In genomic region chr17:37698132-37698615, GRCh38 we compare ENCODE assay signal across 1 cellular context.
A peak's percentile ranks its signal among the peaks of the same experiment; 100 is the strongest.
TF ChIP-seq lines count a peak whose summit lies in the region.

No MANE protein-coding gene starts in this region.

TF ChIP-seq in HepG2, 621 proteins besides CTCF, POLR2A, EP300 and RAD21 (continued from another document and continues in another):
- TF ChIP-seq ZNF407 (CRISPR knock-in tag; IDR thresholded peaks at IDR 0.05; ENCODE audit: not compliant biosample characterization), result no peak
- peak; percentile 68; the same call in 1 of the 2 replicates for TF ChIP-seq ZNF503 (CRISPR knock-in tag; IDR thresholded peaks at IDR 0.05)
- TF ChIP-seq HMG20B (CRISPR knock-in tag; conservative IDR thresholded peaks at IDR 0.05), result peak; percentile 76; the same call in 1 of the 2 replicates
- no peak for TF ChIP-seq NR1H2 (CRISPR knock-in tag; IDR thresholded peaks at IDR 0.05; ENCODE audit: borderline replicate concordance, low read depth)
- TF ChIP-seq SP5 (CRISPR knock-in tag; IDR thresholded peaks at IDR 0.05; ENCODE audit: borderline replicate concordance, low read depth), result 0 out of 2 replicates have a peak, but pooled peaks have one; percentile 30
- peak; percentile 93 for TF ChIP-seq HDAC2 (CRISPR knock-in tag; IDR thresholded peaks at IDR 0.05)
- TF ChIP-seq ZNF83 (CRISPR knock-in tag; IDR thresholded peaks at IDR 0.05; ENCODE audit: borderline replicate concordance), result no peak
- no peak for TF ChIP-seq EEA1 (CRISPR knock-in tag; IDR thresholded peaks at IDR 0.05; ENCODE audit: borderline replicate concordance)
- peak; percentile 79 for TF ChIP-seq SIX4 (CRISPR knock-in tag; IDR thresholded peaks at IDR 0.05)
- TF ChIP-seq YEATS2 (CRISPR knock-in tag; IDR thresholded peaks at IDR 0.05; ENCODE audit: borderline replicate concordance), result no peak
- no peak for TF ChIP-seq ZNF350 (CRISPR knock-in tag; IDR thresholded peaks at IDR 0.05; ENCODE audit: borderline replicate concordance, low read depth)
- TF ChIP-seq GMEB1 (CRISPR knock-in tag; IDR thresholded peaks at IDR 0.05; ENCODE audit: borderline replicate concordance), result peak; percentile 52; the same call in 1 of the 2 replicates
- TF ChIP-seq HES4 (CRISPR knock-in tag; IDR thresholded peaks at IDR 0.05; ENCODE audit: borderline replicate concordance), result no peak
- no peak for TF ChIP-seq ZBTB42 (CRISPR knock-in tag; IDR thresholded peaks at IDR 0.05)
- no peak for TF ChIP-seq DRAP1 (CRISPR knock-in tag; IDR thresholded peaks at IDR 0.05)
- TF ChIP-seq ARID3A (IDR thresholded peaks at IDR 0.05; ENCODE audit: low read depth, low read length), result no peak
- TF ChIP-seq SRSF4 (IDR thresholded peaks at IDR 0.05; ENCODE audit: low read depth, low read length, poor library complexity, severe bottlenecking), result no peak
- TF ChIP-seq ARHGAP35 (CRISPR knock-in tag; IDR thresholded peaks at IDR 0.05; ENCODE audit: borderline replicate concordance), result no peak
- no peak for TF ChIP-seq THAP7 (CRISPR knock-in tag; IDR thresholded peaks at IDR 0.05)
- TF ChIP-seq FUBP1 (CRISPR knock-in tag; IDR thresholded peaks at IDR 0.05; ENCODE audit: borderline replicate concordance), result no peak
- TF ChIP-seq ZBTB20 (CRISPR knock-in tag; IDR thresholded peaks at IDR 0.05; ENCODE audit: borderline replicate concordance, low read depth), result peak; percentile 64; the same call in 1 of the 2 replicates
- TF ChIP-seq SP2 (CRISPR knock-in tag; IDR thresholded peaks at IDR 0.05), result no peak
- no peak for TF ChIP-seq ZNF776 (CRISPR knock-in tag; IDR thresholded peaks at IDR 0.05)
- TF ChIP-seq ZNF468 (CRISPR knock-in tag; IDR thresholded peaks at IDR 0.05), result no peak
- TF ChIP-seq MTF1 (CRISPR knock-in tag; IDR thresholded peaks at IDR 0.05), result no peak
- peak; percentile 75 for TF ChIP-seq ZNF331 (CRISPR knock-in tag; IDR thresholded peaks at IDR 0.05)
- TF ChIP-seq IKZF4 (CRISPR knock-in tag; IDR thresholded peaks at IDR 0.05; ENCODE audit: borderline replicate concordance, low read depth, not compliant biosample characterization), result peak; percentile 39
- no peak for TF ChIP-seq POLR2AphosphoS2 (IDR thresholded peaks at IDR 0.05; ENCODE audit: low read depth, low read length)
- TF ChIP-seq DZIP1 (CRISPR knock-in tag; IDR thresholded peaks at IDR 0.05), result no peak
- TF ChIP-seq XRCC5 (optimal IDR thresholded peaks at IDR 0.05; ENCODE audit: low read length), result no peak
- TF ChIP-seq MXD1 (CRISPR knock-in tag; IDR thresholded peaks at IDR 0.05), result no peak
- peak; percentile 90 for TF ChIP-seq PAXIP1 (CRISPR knock-in tag; conservative IDR thresholded peaks at IDR 0.05)
